ENCODE assay signal across 7 cellular contexts in the genomic region with DNA sequence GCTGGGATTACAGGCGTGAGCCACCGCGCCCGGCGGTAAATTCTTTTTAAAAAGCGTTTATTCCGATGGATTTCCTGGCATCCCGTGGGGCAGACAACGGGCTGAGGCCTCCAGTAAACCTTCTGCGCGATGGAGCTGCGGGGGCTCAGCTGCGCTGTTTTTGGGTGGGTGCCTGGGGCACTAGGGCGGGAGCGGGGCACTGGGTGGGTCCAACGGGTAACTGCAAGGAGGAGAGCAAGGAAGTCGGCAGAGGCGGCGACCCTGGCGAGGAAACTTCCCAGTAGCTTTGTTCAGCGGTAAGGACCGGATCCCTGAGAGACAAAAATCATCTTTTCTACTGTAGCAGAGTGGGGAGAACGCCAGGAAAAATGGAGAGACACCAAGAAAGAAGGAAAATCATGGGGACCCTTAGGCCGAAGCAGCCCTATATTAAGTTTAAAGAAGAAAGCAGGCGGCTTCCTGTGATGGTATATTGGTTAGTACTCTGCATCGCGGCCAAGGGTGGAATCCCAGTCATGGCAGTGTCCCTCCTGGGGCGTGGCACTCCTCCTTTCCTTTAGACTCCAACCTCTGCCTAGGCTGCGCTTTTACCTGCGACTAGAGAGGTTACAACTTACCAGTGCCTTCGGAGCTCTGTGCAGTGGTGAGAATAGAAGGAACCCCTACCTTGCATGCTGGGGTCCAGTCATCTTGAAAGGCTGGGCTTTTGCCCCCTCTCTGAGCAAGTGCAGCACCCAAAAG.
DNase-seq lines count a peak whose midpoint lies in the region; ATAC-seq and TF ChIP-seq lines count a peak whose summit lies in the region.
"Not testable (repeated sequence)": the region's sequence is repeated elsewhere in the genome, so short reads cannot be mapped to it uniquely, and the experiment has no call there.

No MANE protein-coding gene starts in this region.

- not testable (repeated sequence) for H3K27ac Mint-ChIP-seq in activated CD4-positive, alpha-beta memory T cell treated with anti-CD3 and anti-CD28 coated beads for 36 hours; activated T-helper 1 cell treated with anti-CD3 and anti-CD28 coated beads, Interleukin-12 subunit alpha, Interleukin-12 subunit beta, Interleukin-2, Interleukin-4 antibody, amounts not matched to agents 30 ng/mL and 10 ng/mL and 1 ng/mL, durations not matched to agents 14 hours and 24 hours and 36 hours; activated naive CD8-positive, alpha-beta T cell treated with anti-CD3 and anti-CD28 coated beads, Interleukin-2, amount 10 ng/mL, durations not matched to agents 7 days and 5 days; effector memory CD8-positive, alpha-beta T cell; natural killer cell

- H4K20me1 ChIP-seq in OCI-LY1 (ENCODE audit: insufficient read depth, low read length): not testable (repeated sequence)

- H3K4me3 Mint-ChIP-seq in activated CD4-positive, alpha-beta memory T cell treated with anti-CD3 and anti-CD28 coated beads for 36 hours: peak overlapping the region; percentile 50
- peak overlapping the region; percentile 57 for H3K4me3 Mint-ChIP-seq in activated T-helper 1 cell treated with anti-CD3 and anti-CD28 coated beads, Interleukin-12 subunit alpha, Interleukin-12 subunit beta, Interleukin-2, Interleukin-4 antibody, amounts not matched to agents 30 ng/mL and 10 ng/mL and 1 ng/mL, durations not matched to agents 14 hours and 24 hours and 36 hours
- H3K4me3 Mint-ChIP-seq in activated naive CD8-positive, alpha-beta T cell treated with anti-CD3 and anti-CD28 coated beads, Interleukin-2, amount 10 ng/mL, durations not matched to agents 7 days and 5 days: peak overlapping the region; percentile 66
- peak overlapping the region; percentile 52 to 72 for H3K4me3 Mint-ChIP-seq in effector memory CD8-positive, alpha-beta T cell
- peak overlapping the region; percentile 65 for H3K4me3 Mint-ChIP-seq in natural killer cell

- H2AFZ ChIP-seq in OCI-LY1 (ENCODE audit: low read length): not testable (repeated sequence)

- H3K4me2 ChIP-seq in OCI-LY1 (ENCODE audit: low read length): not testable (repeated sequence)

- not testable (repeated sequence) for TF ChIP-seq CTCF in OCI-LY1 (IDR thresholded peaks at IDR 0.05; ENCODE audit: low read length); natural killer cell (IDR thresholded peaks at IDR 0.05)

- ATAC-seq in GM19438 (IDR thresholded peaks at IDR 0.05; ENCODE audit: low read depth, unreplicated experiment): peak; percentile 18
- ATAC-seq in activated naive CD8-positive, alpha-beta T cell treated with anti-CD3 and anti-CD28 coated beads, Interleukin-2, amount 10 ng/mL, durations not matched to agents 7 days and 5 days (ENCODE audit: low read depth): peak; percentile 25
- ATAC-seq in effector memory CD8-positive, alpha-beta T cell (replicated peaks); natural killer cell: not testable (repeated sequence)

- CTCF ChIA-PET in activated CD4-positive, alpha-beta memory T cell treated with anti-CD3 and anti-CD28 coated beads for 36 hours (lab: Charles Lee): not testable (repeated sequence)

- not testable (repeated sequence) for H3K4me1 Mint-ChIP-seq in activated CD4-positive, alpha-beta memory T cell treated with anti-CD3 and anti-CD28 coated beads for 36 hours (ENCODE audit: low read depth); activated T-helper 1 cell treated with anti-CD3 and anti-CD28 coated beads, Interleukin-12 subunit alpha, Interleukin-12 subunit beta, Interleukin-2, Interleukin-4 antibody, amounts not matched to agents 30 ng/mL and 10 ng/mL and 1 ng/mL, durations not matched to agents 14 hours and 24 hours and 36 hours (ENCODE audit: low read depth); activated naive CD8-positive, alpha-beta T cell treated with anti-CD3 and anti-CD28 coated beads, Interleukin-2, amount 10 ng/mL, durations not matched to agents 7 days and 5 days; effector memory CD8-positive, alpha-beta T cell (ENCODE audit: low read depth in 2 of 2); natural killer cell

- not testable (repeated sequence) for H3K9me2 ChIP-seq in OCI-LY1 (ENCODE audit: low read depth, low read length)

- intact Hi-C loops in activated CD4-positive, alpha-beta memory T cell treated with anti-CD3 and anti-CD28 coated beads for 36 hours (cut with micrococcal nuclease); activated T-helper 1 cell treated with anti-CD3 and anti-CD28 coated beads, Interleukin-12 subunit alpha, Interleukin-12 subunit beta, Interleukin-2, Interleukin-4 antibody, amounts not matched to agents 30 ng/mL and 10 ng/mL and 1 ng/mL, durations not matched to agents 14 hours and 24 hours and 36 hours (cut with micrococcal nuclease); natural killer cell (cut with micrococcal nuclease): not testable (repeated sequence)

- not testable (repeated sequence) for H3K4me1 ChIP-seq in OCI-LY1 (ENCODE audit: insufficient read depth, low read length, severe bottlenecking)

- H3K79me2 ChIP-seq in OCI-LY1 (ENCODE audit: insufficient read depth, low read length): not testable (repeated sequence)

- H3K27ac ChIP-seq in OCI-LY1 (ENCODE audit: low read depth, low read length, poor library complexity, severe bottlenecking): not testable (repeated sequence)

- H3K36me3 Mint-ChIP-seq in activated CD4-positive, alpha-beta memory T cell treated with anti-CD3 and anti-CD28 coated beads for 36 hours; activated T-helper 1 cell treated with anti-CD3 and anti-CD28 coated beads, Interleukin-12 subunit alpha, Interleukin-12 subunit beta, Interleukin-2, Interleukin-4 antibody, amounts not matched to agents 30 ng/mL and 10 ng/mL and 1 ng/mL, durations not matched to agents 14 hours and 24 hours and 36 hours (ENCODE audit: low read depth); activated naive CD8-positive, alpha-beta T cell treated with anti-CD3 and anti-CD28 coated beads, Interleukin-2, amount 10 ng/mL, durations not matched to agents 7 days and 5 days; effector memory CD8-positive, alpha-beta T cell (ENCODE audit: insufficient read depth); natural killer cell: not testable (repeated sequence)

- peak overlapping the region; percentile 34 for H3K4me3 ChIP-seq in OCI-LY1 (ENCODE audit: low read depth, low read length, poor library complexity, severe bottlenecking)

- H3K27me3 Mint-ChIP-seq in activated CD4-positive, alpha-beta memory T cell treated with anti-CD3 and anti-CD28 coated beads for 36 hours; activated T-helper 1 cell treated with anti-CD3 and anti-CD28 coated beads, Interleukin-12 subunit alpha, Interleukin-12 subunit beta, Interleukin-2, Interleukin-4 antibody, amounts not matched to agents 30 ng/mL and 10 ng/mL and 1 ng/mL, durations not matched to agents 14 hours and 24 hours and 36 hours (ENCODE audit: insufficient read depth); activated naive CD8-positive, alpha-beta T cell treated with anti-CD3 and anti-CD28 coated beads, Interleukin-2, amount 10 ng/mL, durations not matched to agents 7 days and 5 days; natural killer cell (ENCODE audit: low read depth in 2 of 2): not testable (repeated sequence)
- H3K27me3 Mint-ChIP-seq in effector memory CD8-positive, alpha-beta T cell: peaks cover 8 to 23% of the 10 kb centered on the region in 2 donors

- not testable (repeated sequence) for H3K9me3 Mint-ChIP-seq in activated CD4-positive, alpha-beta memory T cell treated with anti-CD3 and anti-CD28 coated beads for 36 hours; activated T-helper 1 cell treated with anti-CD3 and anti-CD28 coated beads, Interleukin-12 subunit alpha, Interleukin-12 subunit beta, Interleukin-2, Interleukin-4 antibody, amounts not matched to agents 30 ng/mL and 10 ng/mL and 1 ng/mL, durations not matched to agents 14 hours and 24 hours and 36 hours; activated naive CD8-positive, alpha-beta T cell treated with anti-CD3 and anti-CD28 coated beads, Interleukin-2, amount 10 ng/mL, durations not matched to agents 7 days and 5 days; effector memory CD8-positive, alpha-beta T cell; natural killer cell

- POLR2A ChIA-PET in activated CD4-positive, alpha-beta memory T cell treated with anti-CD3 and anti-CD28 coated beads for 36 hours (lab: Charles Lee); activated naive CD8-positive, alpha-beta T cell treated with anti-CD3 and anti-CD28 coated beads, Interleukin-2, amount 10 ng/mL, durations not matched to agents 7 days and 5 days (lab: Charles Lee): not testable (repeated sequence)

- H3F3A ChIP-seq in OCI-LY1 (ENCODE audit: insufficient read depth, low read length): not testable (repeated sequence)

- H3K36me3 ChIP-seq in OCI-LY1 (ENCODE audit: insufficient read depth, low read length): not testable (repeated sequence)

- H3K9me3 ChIP-seq in OCI-LY1 (ENCODE audit: low read length): not testable (repeated sequence)

- not testable (repeated sequence) for DNase-seq in activated CD4-positive, alpha-beta memory T cell treated with anti-CD3 and anti-CD28 coated beads for 36 hours; activated T-helper 1 cell treated with anti-CD3 and anti-CD28 coated beads, Interleukin-12 subunit alpha, Interleukin-12 subunit beta, Interleukin-2, Interleukin-4 antibody, amounts not matched to agents 30 ng/mL and 10 ng/mL and 1 ng/mL, durations not matched to agents 14 hours and 24 hours and 36 hours (ENCODE audit: low spot score); activated naive CD8-positive, alpha-beta T cell treated with anti-CD3 and anti-CD28 coated beads, Interleukin-2, amount 10 ng/mL, durations not matched to agents 7 days and 5 days; effector memory CD8-positive, alpha-beta T cell; natural killer cell

- H3K27me3 ChIP-seq in OCI-LY1 (ENCODE audit: insufficient read depth, low read length): not testable (repeated sequence)

- not testable (repeated sequence) for H3K9ac ChIP-seq in OCI-LY1 (ENCODE audit: low read length)
